In genomic region chr3:168139947-168140346, GRCh38 we compare ENCODE assay signal across 24 cellular contexts. TPM values are rescaled to one million over a fixed set of nuclear protein-coding genes. Genes with fewer than 3 reads are reported as not detected.
DNase-seq lines count a peak whose midpoint lies in the region; TF ChIP-seq lines count a peak whose summit lies in the region.
"Had no signal": no experiment of that assay in that cellular context is flagged by ENCODE, and none has a peak within 500 bp of the region (broad histone marks: within the 10 kb centered on the region; RNA-seq: fewer than 3 reads in every experiment).

No MANE protein-coding gene starts in this region.

- H3K27ac ChIP-seq in GM23248 (no peak overlapping the region), fibroblast of lung (ENCODE audit: insufficient read depth, low read length) (no peak overlapping the region), smooth muscle cell (ENCODE audit: low read depth) (no peak overlapping the region), RWPE1 (no peak overlapping the region)
- H3K27ac ChIP-seq: BLaER1 treated with 17β-estradiol and CSF1 and Interleukin-3, amounts not matched to agents 10 nM and 100 nM; SK-N-MC had no signal

- CTCF ChIA-PET in RWPE1 (lab: Yijun Ruan, JAX): interaction anchor here (0.6 kb wide), 1 partner anchor 23 kb away, joined by 3 read pairs; no protein-coding TSS in a partner anchor

- no peaks in the 10 kb centered on the region for H3K9me3 ChIP-seq in GM23248 (ENCODE audit: low read depth)
- H3K9me3 ChIP-seq in MG63: no peaks in the 10 kb centered on the region; the same call in none of the 2 replicates
- H3K9me3 ChIP-seq in adipocyte (ENCODE audit: control insufficient read depth, low read length): no peaks in the 10 kb centered on the region
- H3K9me3 ChIP-seq in fibroblast of lung (ENCODE audit: control insufficient read depth, insufficient read depth, low read depth, low read length): no peaks in the 10 kb centered on the region
- no peaks in the 10 kb centered on the region for H3K9me3 ChIP-seq in smooth muscle cell (replicated peaks; ENCODE audit: low read depth)
- H3K9me3 ChIP-seq: HAP-1 had no signal

- H3K79me2 ChIP-seq in GM23248 (ENCODE audit: insufficient read depth) (no peaks in the 10 kb centered on the region), fibroblast of lung (ENCODE audit: control insufficient read depth, insufficient read depth, low read length) (no peaks in the 10 kb centered on the region), smooth muscle cell (ENCODE audit: low read depth) (no peaks in the 10 kb centered on the region)

- H3F3A ChIP-seq in GM23248 (ENCODE audit: insufficient read depth) (no peaks in the 10 kb centered on the region), smooth muscle cell (ENCODE audit: low read depth) (no peaks in the 10 kb centered on the region)

- WGBS in GM23248 (ENCODE audit: low coverage in 1 of 2, low lambda C conversion rate in 2 of 2, missing lambda C conversion rate in 2 of 2), 2 experiments: 62 to 67% methylated on average over 3 of the region's 3 CpGs
- 80% methylated on average over 3 of the region's 3 CpGs for WGBS in smooth muscle cell (ENCODE audit: low lambda C conversion rate)

- H3K27me3 ChIP-seq in GM23248 (replicated peaks; ENCODE audit: insufficient read depth) (no peaks in the 10 kb centered on the region), MG63 (no peaks in the 10 kb centered on the region), adipocyte (replicated peaks; ENCODE audit: control insufficient read depth, insufficient read depth, low read length) (no peaks in the 10 kb centered on the region), fibroblast of lung (ENCODE audit: control insufficient read depth, insufficient read depth, low read length) (no peaks in the 10 kb centered on the region), smooth muscle cell (ENCODE audit: low read depth) (no peaks in the 10 kb centered on the region)
- H3K27me3 ChIP-seq: BLaER1 treated with 17β-estradiol and CSF1 and Interleukin-3, amounts not matched to agents 10 nM and 100 nM had no signal

- in situ Hi-C loops in GM23248 (cut with MboI): no loop called here

- H2AFZ ChIP-seq in GM23248 (0 out of 2 replicates have a peak overlapping the region, but pooled peaks have one; percentile 34), fibroblast of lung (ENCODE audit: low read length) (peak overlapping the region; percentile 41), smooth muscle cell (ENCODE audit: low read depth) (no peak overlapping the region)
- H2AFZ ChIP-seq: GM23338 had no signal

- TF ChIP-seq CTCF in fibroblast of lung (conservative IDR thresholded peaks at IDR 0.05 in 1 of 2, IDR thresholded peaks at IDR 0.05 in 1 of 2; ENCODE audit: low read depth in 1 of 2, low read length in 2 of 2) (no peak), smooth muscle cell (IDR thresholded peaks at IDR 0.05; ENCODE audit: borderline replicate concordance, insufficient read depth, poor library complexity, severe bottlenecking) (no peak), RWPE1 (conservative IDR thresholded peaks at IDR 0.05; ENCODE audit: low read depth) (no peak)

- no peaks in the 10 kb centered on the region for H4K20me1 ChIP-seq in GM23248 (ENCODE audit: insufficient read depth)
- H4K20me1 ChIP-seq in fibroblast of lung (ENCODE audit: control insufficient read depth, extremely low read depth, insufficient read depth, low read length): no peaks in the 10 kb centered on the region
- no peaks in the 10 kb centered on the region for H4K20me1 ChIP-seq in smooth muscle cell (ENCODE audit: low read depth)
- H4K20me1 ChIP-seq: BLaER1 treated with 17β-estradiol and CSF1 and Interleukin-3, amounts not matched to agents 10 nM and 100 nM had no signal

- DNase-seq in GM23248 (no peak), MG63 (peak; percentile 37), adipocyte (ENCODE audit: low read depth) (peak; percentile 4), fibroblast of lung (ENCODE audit: low read depth in 2 of 2) (no peak), smooth muscle cell (lab: John Stamatoyannopoulos, UW; ENCODE audit: unreplicated experiment) (no peak), T1000 (lab: John Stamatoyannopoulos, UW) (no peak), RWPE1 (ENCODE audit: low spot score) (no peak)
- DNase-seq: CD4-positive, alpha-beta T cell; COR-L47; DMS53; HFFc6; KG1; NCI-H1092 treated with DMSO at 0.1 percent for 48 hours; NCI-H1436 treated with DMSO at 0.1 percent for 48 hours; NCI-H187 treated with DMSO at 0.1 percent for 48 hours; NCI-H446; NCI-H524 treated with DMSO at 0.1 percent for 48 hours; NCI-H774; SHP77; SW 1271 had no signal

- H3K36me3 ChIP-seq in GM23248 (ENCODE audit: low read depth): no peaks in the 10 kb centered on the region
- no peaks in the 10 kb centered on the region for H3K36me3 ChIP-seq in MG63
- no peaks in the 10 kb centered on the region for H3K36me3 ChIP-seq in adipocyte (ENCODE audit: control insufficient read depth, insufficient read depth, low read length, severe bottlenecking)
- H3K36me3 ChIP-seq in fibroblast of lung (ENCODE audit: control insufficient read depth, insufficient read depth, low read length): no peaks in the 10 kb centered on the region
- H3K36me3 ChIP-seq in smooth muscle cell (ENCODE audit: low read depth): no peaks in the 10 kb centered on the region
- H3K36me3 ChIP-seq: BLaER1 treated with 17β-estradiol and CSF1 and Interleukin-3, amounts not matched to agents 10 nM and 100 nM; HAP-1 had no signal

- H3K4me1 ChIP-seq in GM23248 (ENCODE audit: insufficient read depth) (no peaks in the 10 kb centered on the region), adipocyte (ENCODE audit: control insufficient read depth, insufficient read depth, low read length) (no peaks in the 10 kb centered on the region), fibroblast of lung (ENCODE audit: control insufficient read depth, extremely low read depth, insufficient read depth, low read length) (no peaks in the 10 kb centered on the region), smooth muscle cell (ENCODE audit: low read depth) (no peaks in the 10 kb centered on the region)
- H3K4me1 ChIP-seq: HAP-1 had no signal

- POLR2A ChIA-PET in RWPE1 (lab: Yijun Ruan, JAX; ENCODE audit: low non-redundant PET): no interaction called here

- H3K4me2 ChIP-seq in GM23248 (ENCODE audit: unreplicated experiment) (no peak overlapping the region), fibroblast of lung (ENCODE audit: extremely low read depth, insufficient read depth, low read length) (no peak overlapping the region), smooth muscle cell (no peak overlapping the region)
- H3K4me2 ChIP-seq: BLaER1 treated with 17β-estradiol and CSF1 and Interleukin-3, amounts not matched to agents 10 nM and 100 nM; GM23338 had no signal

- H3K9me2 ChIP-seq in GM23248 (ENCODE audit: insufficient read depth): no peaks in the 10 kb centered on the region

- H3K9ac ChIP-seq in GM23248 (no peak overlapping the region), adipocyte (ENCODE audit: low read length) (no peak overlapping the region), fibroblast of lung (ENCODE audit: insufficient read depth, low read length) (no peak overlapping the region), smooth muscle cell (ENCODE audit: low read depth) (no peak overlapping the region)
- H3K9ac ChIP-seq: BLaER1 treated with 17β-estradiol and CSF1 and Interleukin-3, amounts not matched to agents 10 nM and 100 nM had no signal

- H3K4me3 ChIP-seq in GM23248 (no peak overlapping the region), MG63 (no peak overlapping the region), adipocyte (ENCODE audit: low read length) (no peak overlapping the region), fibroblast of lung (replicated peaks in 1 of 4; ENCODE audit: control extremely low read depth in 1 of 4, insufficient read depth in 1 of 4, low read depth in 3 of 4, low read length in 4 of 4) (no peak overlapping the region), smooth muscle cell (no peak overlapping the region)
- H3K4me3 ChIP-seq: BLaER1 treated with 17β-estradiol and CSF1 and Interleukin-3, amounts not matched to agents 10 nM and 100 nM; GM23338; HAP-1; SK-N-MC had no signal

RNA-seq across cellular contexts. Expression of gene GOLIM4, which starts 44.2 kb away (rescaled TPM):
- total RNA-seq in GM23248 (2014; rRNA removed; shearing (Covaris generic)): 57.0 and 66.8 TPM in 2 replicates
- polyA plus RNA-seq in GM23248 (2016; fragmentation: Nextera tagmentation; extraction: Ambion mirVana): 84.4 TPM in 2 replicates
- 19.7 and 46.8 TPM in 2 replicates for total RNA-seq in MG63 (2014; rRNA removed; shearing (Covaris generic); ENCODE audit: low replicate concordance)
- total RNA-seq in fibroblast of lung: 55.2 and 77.3 TPM in 2 replicates
- 46.2 and 50.1 TPM in 2 replicates for polyA plus RNA-seq in fibroblast of lung
- polyA plus RNA-seq in fibroblast of lung (2012): 44.8 and 52.4 TPM in 2 replicates
- 14.2 and 17.6 TPM in 2 replicates for polyA minus RNA-seq in fibroblast of lung (ENCODE audit: low replicate concordance)
- 44.5 and 65.1 TPM in 2 replicates for total RNA-seq in smooth muscle cell
- polyA plus RNA-seq in smooth muscle cell: 45.4 and 59.9 TPM in 2 replicates

Comparison
In these comparisons a context has a peak if more than half of its experiments do, and no peak if none do; other contexts are left out.
1. DNase-seq: peak in MG63 (single experiment) and adipocyte (single experiment); none in GM23248 (single experiment), fibroblast of lung (0 of 2), smooth muscle cell (single experiment), T1000 (single experiment) and RWPE1 (single experiment).